ENCODE assay signal across 20 cellular contexts in genomic region chr16:55482056-55482455, GRCh38. TPM values are rescaled to one million over a fixed set of nuclear protein-coding genes. Genes with fewer than 3 reads are reported as not detected.
DNase-seq lines count a peak whose midpoint lies in the region; ATAC-seq and TF ChIP-seq lines count a peak whose summit lies in the region.
"Had no signal": no experiment of that assay in that cellular context is flagged by ENCODE, and none has a peak within 500 bp of the region (broad histone marks: within the 10 kb centered on the region; RNA-seq: fewer than 3 reads in every experiment).

No MANE protein-coding gene starts in this region.

- H3K27me3 ChIP-seq in foreskin keratinocyte, result no peaks in the 10 kb centered on the region
- peaks cover 3 to 40% (median 19%) of the 10 kb centered on the region in 3 donors for H3K27me3 ChIP-seq in stomach

- DNase-seq in HFF-Myc (ENCODE audit: extremely low read depth, low read depth) (no peak), astrocyte of the spinal cord (ENCODE audit: low read depth, low spot score) (peak; percentile 38), foreskin keratinocyte (no peak), stomach (no peak)
- no peak for DNase-seq in activated T-cell treated with anti-CD3 and anti-CD28 coated beads, Interleukin-2, amount 50 U/mL, for 48 hours
- DNase-seq: activated CD4-positive, alpha-beta T cell treated with anti-CD3 and anti-CD28 coated beads, Interleukin-2, amount 50 U/mL, for 1 hour; activated naive CD8-positive, alpha-beta T cell treated with anti-CD3 and anti-CD28 coated beads, Interleukin-2, amount 10 ng/mL, durations not matched to agents 7 days and 5 days; activated T-cell treated with anti-CD3 and anti-CD28 coated beads, Interleukin-2, amount 50 U/mL, for 4 hours; DMS 273 treated with DMSO at 0.1 percent for 48 hours; endodermal cell; glutamatergic neuron; NCI-H1092 treated with DMSO at 0.1 percent for 48 hours; NCI-H526 treated with DMSO at 0.1 percent for 48 hours; nucleus accumbens; right cardiac atrium; stimulated activated CD4-positive, alpha-beta T cell treated with anti-CD3 and anti-CD28 coated beads, Interleukin-2, amount 100 ng/mL, for 24 hours; substantia nigra had no signal

- no peaks in the 10 kb centered on the region for H3K9me3 ChIP-seq in stomach

- in situ Hi-C loops in astrocyte of the spinal cord (cut with HindIII; ENCODE audit: low sequenced_read_pairs), result no loop called here

- TF ChIP-seq EP300 in stomach (IDR thresholded peaks at IDR 0.05), result no peak

- H3K4me1 ChIP-seq in foreskin keratinocyte (peaks cover 5% of the 10 kb centered on the region), stomach (peaks cover 11 to 33% (median 19%) of the 10 kb centered on the region in 4 donors)

- no peak overlapping the region for H3K27ac ChIP-seq in foreskin keratinocyte
- H3K27ac ChIP-seq in stomach, result peak overlapping the region in 2 of 5 donors; percentile 16 to 86

- TF ChIP-seq CTCF in HFF-Myc (IDR thresholded peaks at IDR 0.05; ENCODE audit: low read depth, low read length, missing control alignments) (no peak), astrocyte of the spinal cord (IDR thresholded peaks at IDR 0.05; ENCODE audit: low read depth, low read length) (no peak), foreskin keratinocyte (conservative IDR thresholded peaks at IDR 0.05) (no peak), stomach (IDR thresholded peaks at IDR 0.05) (no peak)

- intact Hi-C loops in stomach (cut with DNase I; ENCODE audit: low total_unique reads), result no loop called here

- 58 to 72% (median 63%) methylated on average over 2 of the region's 2 CpGs for WGBS in stomach, 5 donors

- peak overlapping the region; percentile 90 for H3K4me3 ChIP-seq in HFF-Myc (replicated peaks; ENCODE audit: low read depth, low read length)
- H3K4me3 ChIP-seq in astrocyte of the spinal cord (ENCODE audit: low read depth, low read length), result no peak overlapping the region
- H3K4me3 ChIP-seq in stomach, result peak overlapping the region in 3 of 4 donors; percentile 5 to 58 (median 48)

- H3K36me3 ChIP-seq in stomach, result peaks cover 0 to 25% (median 15%) of the 10 kb centered on the region in 4 donors

- ATAC-seq in foreskin keratinocyte (peak; percentile 19), GM19397 (IDR thresholded peaks at IDR 0.05; ENCODE audit: unreplicated experiment) (no peak), GM19035 (IDR thresholded peaks at IDR 0.05; ENCODE audit: unreplicated experiment) (no peak), GM21526 (IDR thresholded peaks at IDR 0.05; ENCODE audit: low FRiP score, unreplicated experiment) (no peak)
- ATAC-seq: activated T-cell treated with anti-CD3 and anti-CD28 coated beads, Interleukin-2, amount 50 U/mL, for 4 hours; right cardiac atrium had no signal

- TF ChIP-seq POLR2A in stomach (IDR thresholded peaks at IDR 0.05), result no peak

RNA-seq across cellular contexts. Expression of gene MMP2, which starts 3.1 kb away (rescaled TPM):
- total RNA-seq in foreskin keratinocyte, result 52.9 and 95.7 TPM in 2 replicates
- 46.8 and 88.3 TPM in 2 replicates for polyA plus RNA-seq in foreskin keratinocyte
- total RNA-seq in stomach, result 100 to 1,000 TPM in 4 of 5 donors, 10 to 100 TPM in 1; 67.9 to 206 (median 142) TPM
- 10 to 100 TPM; 17.7 to 67.9 (median 39.6) TPM for polyA plus RNA-seq in stomach

RNA-seq across cellular contexts. Expression of gene LPCAT2, which starts 26.8 kb away (rescaled TPM):
- 30.0 and 32.5 TPM in 2 replicates for total RNA-seq in foreskin keratinocyte
- 11.8 and 15.1 TPM in 2 replicates for polyA plus RNA-seq in foreskin keratinocyte
- total RNA-seq in stomach, result 10 to 100 TPM in 3 of 5 donors, 1 to 10 TPM in 1, not detected in 1; 1.4 to 36.2 (median 13.1) TPM
- polyA plus RNA-seq in stomach, result 1 to 10 TPM; 3.7 to 6.6 (median 6.5) TPM
